16 cellular contexts compared by ENCODE assay signal in the genomic region with DNA sequence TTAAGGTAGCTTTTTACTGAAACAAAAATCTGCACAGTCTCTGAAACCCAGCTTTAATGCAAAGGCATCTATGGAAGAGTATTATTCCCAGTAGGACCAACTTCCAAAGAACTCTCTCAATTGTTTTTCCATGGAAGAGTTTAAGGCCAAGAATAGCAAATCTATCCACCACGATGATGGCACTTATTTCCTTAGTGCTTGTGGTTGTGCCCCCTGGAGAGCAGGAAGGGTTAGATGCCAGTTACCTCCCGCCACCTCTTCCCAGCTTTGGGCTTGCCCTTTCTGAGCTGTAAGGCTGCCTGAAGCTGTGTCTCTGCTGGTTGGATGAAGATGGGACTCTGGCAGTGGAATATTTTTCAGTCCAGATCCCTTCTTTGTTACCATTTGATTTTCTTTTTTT.
"Had no signal": no experiment of that assay in that cellular context is flagged by ENCODE, and none has a peak within 500 bp of the region (broad histone marks: within the 10 kb centered on the region; RNA-seq: fewer than 3 reads in every experiment).

No MANE protein-coding gene starts in this region.

- H3K27me3 ChIP-seq: cardiac muscle cell, dorsolateral prefrontal cortex had no signal

- H3K4me3 ChIP-seq: cardiac muscle cell, dorsolateral prefrontal cortex, left ventricle myocardium inferior, mucosa of descending colon had no signal

- H3K9me3 Mint-ChIP-seq: activated naive CD8-positive, alpha-beta T cell treated with anti-CD3 and anti-CD28 coated beads, Interleukin-2, amount 50 U/mL, for 24 hours; activated T-helper 1 cell treated with anti-CD3 and anti-CD28 coated beads, Interleukin-12 subunit alpha, Interleukin-12 subunit beta, Interleukin-2, Interleukin-4 antibody, amounts not matched to agents 30 ng/mL and 10 ng/mL and 1 ng/mL, durations not matched to agents 14 hours and 24 hours and 36 hours; memory B cell; stimulated activated memory B cell treated with anti-CD40 and anti-IgM and Interleukin-4, amounts not matched to agents 10 μg/mL and 1 μg/mL and 100 μg/mL, for 72 hours; T-helper 2 cell treated with Interferon-gamma antibody and Interleukin-4, amounts not matched to agents 5 μg/mL and 100 μg/mL, for 36 hours had no signal

- H3K36me3 Mint-ChIP-seq: stimulated activated memory B cell treated with anti-CD40 and anti-IgM and Interleukin-4, amounts not matched to agents 10 μg/mL and 1 μg/mL and 100 μg/mL, for 72 hours had no signal

- H3K4me3 Mint-ChIP-seq: activated naive CD8-positive, alpha-beta T cell treated with anti-CD3 and anti-CD28 coated beads, Interleukin-2, amount 50 U/mL, for 24 hours; activated T-helper 1 cell treated with anti-CD3 and anti-CD28 coated beads, Interleukin-12 subunit alpha, Interleukin-12 subunit beta, Interleukin-2, Interleukin-4 antibody, amounts not matched to agents 30 ng/mL and 10 ng/mL and 1 ng/mL, durations not matched to agents 14 hours and 24 hours and 36 hours; memory B cell; naive thymus-derived CD4-positive, alpha-beta T cell; stimulated activated memory B cell treated with anti-CD40 and anti-IgM and Interleukin-4, amounts not matched to agents 10 μg/mL and 1 μg/mL and 100 μg/mL, for 72 hours; T-helper 2 cell treated with Interferon-gamma antibody and Interleukin-4, amounts not matched to agents 5 μg/mL and 100 μg/mL, for 36 hours had no signal

- H3K27ac ChIP-seq: cardiac muscle cell, left ventricle myocardium inferior, parathyroid adenoma had no signal

- H3K36me3 ChIP-seq: cardiac muscle cell, left ventricle myocardium inferior had no signal

- H2AFZ ChIP-seq: parathyroid adenoma had no signal

- H3K9ac ChIP-seq: parathyroid adenoma had no signal

- H3K4me1 Mint-ChIP-seq: memory B cell; stimulated activated memory B cell treated with anti-CD40 and anti-IgM and Interleukin-4, amounts not matched to agents 10 μg/mL and 1 μg/mL and 100 μg/mL, for 72 hours had no signal

- H3K27ac Mint-ChIP-seq: activated naive CD8-positive, alpha-beta T cell treated with anti-CD3 and anti-CD28 coated beads, Interleukin-2, amount 50 U/mL, for 24 hours; activated T-helper 1 cell treated with anti-CD3 and anti-CD28 coated beads, Interleukin-12 subunit alpha, Interleukin-12 subunit beta, Interleukin-2, Interleukin-4 antibody, amounts not matched to agents 30 ng/mL and 10 ng/mL and 1 ng/mL, durations not matched to agents 14 hours and 24 hours and 36 hours; memory B cell; naive thymus-derived CD4-positive, alpha-beta T cell; stimulated activated memory B cell treated with anti-CD40 and anti-IgM and Interleukin-4, amounts not matched to agents 10 μg/mL and 1 μg/mL and 100 μg/mL, for 72 hours; T-helper 2 cell treated with Interferon-gamma antibody and Interleukin-4, amounts not matched to agents 5 μg/mL and 100 μg/mL, for 36 hours had no signal

- DNase-seq: activated CD4-positive, alpha-beta T cell treated with anti-CD3 and anti-CD28 coated beads, Interleukin-2, amount 50 U/mL, for 1 hour; activated CD8-positive, alpha-beta memory T cell treated with anti-CD3 and anti-CD28 coated beads for 24 hours; activated naive CD4-positive, alpha-beta T cell treated with Interleukin-2 at 50 U/mL for 16 hours; activated naive CD8-positive, alpha-beta T cell treated with anti-CD3 and anti-CD28 coated beads, Interleukin-2, amount 50 U/mL, for 24 hours; aorta; dorsolateral prefrontal cortex; left ventricle myocardium inferior; mucosa of descending colon; naive thymus-derived CD4-positive, alpha-beta T cell; retina had no signal

- H3K79me2 ChIP-seq: parathyroid adenoma had no signal
